Comparison of ENCODE assay signal across 24 cellular contexts in genomic region chr7:157997080-157997440, GRCh38.
A peak's percentile ranks its signal among the peaks of the same experiment; 100 is the strongest.
DNase-seq lines count a peak whose midpoint lies in the region; ATAC-seq, FAIRE-seq and TF ChIP-seq lines count a peak whose summit lies in the region.
"Had no signal": no experiment of that assay in that cellular context is flagged by ENCODE, and none has a peak within 500 bp of the region (broad histone marks: within the 10 kb centered on the region; RNA-seq: fewer than 3 reads in every experiment).

No MANE protein-coding gene starts in this region.

- FAIRE-seq in kidney (lab: Jason Lieb, UNC) (no peak), GM12891 (lab: Jason Lieb, UNC) (no peak)
- FAIRE-seq: GM12892, GM18507, HTR-8/SVneo had no signal

- no peaks in the 10 kb centered on the region for H3K36me3 ChIP-seq in BLaER1 treated with 17β-estradiol and CSF1 and Interleukin-3, amounts not matched to agents 10 nM and 100 nM
- H3K36me3 ChIP-seq in kidney (ENCODE audit: control insufficient read depth in 1 of 2, insufficient read depth in 2 of 2, low read length in 2 of 2) (no peaks in the 10 kb centered on the region), osteoblast (ENCODE audit: insufficient read depth, low read length) (no peaks in the 10 kb centered on the region)

- H3K4me2 ChIP-seq in BLaER1 treated with 17β-estradiol and CSF1 and Interleukin-3, amounts not matched to agents 10 nM and 100 nM, result peak overlapping the region in 8 of 11 experiments; percentile 6 to 62 (median 44); a peak in 12 of 22 replicates
- no peak overlapping the region for H3K4me2 ChIP-seq in osteoblast (ENCODE audit: insufficient read depth, low read length)
- H3K4me2 ChIP-seq: GM23338 had no signal

- no peak overlapping the region for H3K27ac ChIP-seq in BLaER1 treated with 17β-estradiol and CSF1 and Interleukin-3, amounts not matched to agents 10 nM and 100 nM
- H3K27ac ChIP-seq in kidney (ENCODE audit: low read depth in 2 of 2, low read length in 2 of 2), result no peak overlapping the region
- no peak overlapping the region for H3K27ac ChIP-seq in osteoblast (ENCODE audit: low read depth, low read length)

- intact Hi-C loops in kidney (cut with DNase I), result no loop called here

- no peaks in the 10 kb centered on the region for H3K27me3 ChIP-seq in BLaER1 treated with 17β-estradiol and CSF1 and Interleukin-3, amounts not matched to agents 10 nM and 100 nM
- H3K27me3 ChIP-seq in osteoblast (ENCODE audit: insufficient read depth, low read length), result no peaks in the 10 kb centered on the region

- H4K20me1 ChIP-seq in BLaER1 treated with 17β-estradiol and CSF1 and Interleukin-3, amounts not matched to agents 10 nM and 100 nM, result no peaks in the 10 kb centered on the region
- H4K20me1 ChIP-seq in osteoblast (ENCODE audit: insufficient read depth, low read length), result no peaks in the 10 kb centered on the region

- H3K9ac ChIP-seq in BLaER1 treated with 17β-estradiol and CSF1 and Interleukin-3, amounts not matched to agents 10 nM and 100 nM, result peak overlapping the region in 1 of 11 experiments; percentile 1; a peak in 1 of 22 replicates
- no peak overlapping the region for H3K9ac ChIP-seq in kidney (ENCODE audit: low read length in 2 of 2)

- no peak overlapping the region for H3K4me3 ChIP-seq in BLaER1 treated with 17β-estradiol and CSF1 and Interleukin-3, amounts not matched to agents 10 nM and 100 nM
- H3K4me3 ChIP-seq in kidney (ENCODE audit: low read length in 2 of 2) (no peak overlapping the region), osteoblast (ENCODE audit: insufficient read depth, low read length) (no peak overlapping the region)
- H3K4me3 ChIP-seq: GM23338 had no signal

- H2AFZ ChIP-seq in osteoblast (ENCODE audit: low read length), result no peak overlapping the region
- H2AFZ ChIP-seq: GM23338 had no signal

- peaks cover 0 to 33% (median 25%) of the 10 kb centered on the region in 10 experiments; a peak in 15 of 20 replicates for H3K4me1 ChIP-seq in BLaER1 treated with 17β-estradiol and CSF1 and Interleukin-3, amounts not matched to agents 10 nM and 100 nM
- H3K4me1 ChIP-seq in kidney (ENCODE audit: control insufficient read depth in 1 of 2, insufficient read depth in 1 of 2, low read depth in 1 of 2, low read length in 2 of 2) (no peaks in the 10 kb centered on the region), osteoblast (ENCODE audit: insufficient read depth, low read length) (no peaks in the 10 kb centered on the region)

- DNase-seq in activated effector memory CD4-positive, alpha-beta T cell treated with anti-CD3 and anti-CD28 coated beads, Interleukin-2, amount 50 U/mL, for 16 hours, result peak; percentile 58
- DNase-seq in activated effector memory CD4-positive, alpha-beta T cell treated with Interleukin-2 at 50 U/mL for 16 hours, result no peak
- peak; percentile 55 for DNase-seq in kidney
- peak; percentile 77 for DNase-seq in osteoblast (ENCODE audit: insufficient read length, low spot score, missing footprints)
- DNase-seq in GM12891 (ENCODE audit: insufficient read length, low spot score), result no peak
- no peak for DNase-seq in stimulated activated effector memory CD8-positive, alpha-beta T cell treated with anti-CD3 and anti-CD28 coated beads, Interleukin-12 subunit alpha, Interleukin-12 subunit beta, amount 100 ng/mL, for 72 hours (ENCODE audit: low spot score in 2 of 2)
- DNase-seq: 8988T; C1 segment of cervical spinal cord; CD4-positive, CD25-positive, alpha-beta regulatory T cell; CD8-positive, alpha-beta memory T cell; COR-L47; DMS53; DND-41; EL; H7; HFFc6 had no signal

- no peaks in the 10 kb centered on the region for H3K9me3 Mint-ChIP-seq in stimulated activated effector memory CD8-positive, alpha-beta T cell treated with anti-CD3 and anti-CD28 coated beads, Interleukin-12 subunit alpha, Interleukin-12 subunit beta, amount 100 ng/mL, for 72 hours
- H3K9me3 Mint-ChIP-seq: CD4-positive, CD25-positive, alpha-beta regulatory T cell had no signal

- no peak overlapping the region for H3K4me3 Mint-ChIP-seq in stimulated activated effector memory CD8-positive, alpha-beta T cell treated with anti-CD3 and anti-CD28 coated beads, Interleukin-12 subunit alpha, Interleukin-12 subunit beta, amount 100 ng/mL, for 72 hours
- H3K4me3 Mint-ChIP-seq: CD4-positive, CD25-positive, alpha-beta regulatory T cell; CD8-positive, alpha-beta memory T cell; GM23338; HFFc6; IgD-negative memory B cell had no signal

- H3K36me3 Mint-ChIP-seq in stimulated activated effector memory CD8-positive, alpha-beta T cell treated with anti-CD3 and anti-CD28 coated beads, Interleukin-12 subunit alpha, Interleukin-12 subunit beta, amount 100 ng/mL, for 72 hours, result no peaks in the 10 kb centered on the region
- H3K36me3 Mint-ChIP-seq: CD4-positive, CD25-positive, alpha-beta regulatory T cell; CD8-positive, alpha-beta memory T cell; IgD-negative memory B cell had no signal

- H3K27ac Mint-ChIP-seq in stimulated activated effector memory CD8-positive, alpha-beta T cell treated with anti-CD3 and anti-CD28 coated beads, Interleukin-12 subunit alpha, Interleukin-12 subunit beta, amount 100 ng/mL, for 72 hours, result no peak overlapping the region
- H3K27ac Mint-ChIP-seq: CD4-positive, CD25-positive, alpha-beta regulatory T cell; CD8-positive, alpha-beta memory T cell; GM23338; HFFc6; IgD-negative memory B cell had no signal

- TF ChIP-seq CTCF in kidney (IDR thresholded peaks at IDR 0.05; ENCODE audit: borderline replicate concordance, extremely low read depth, insufficient read depth) (no peak), osteoblast (IDR thresholded peaks at IDR 0.05; ENCODE audit: extremely low read depth, low read depth, low read length) (no peak)

- H3K4me1 Mint-ChIP-seq in stimulated activated effector memory CD8-positive, alpha-beta T cell treated with anti-CD3 and anti-CD28 coated beads, Interleukin-12 subunit alpha, Interleukin-12 subunit beta, amount 100 ng/mL, for 72 hours, result no peaks in the 10 kb centered on the region
- H3K4me1 Mint-ChIP-seq: CD4-positive, CD25-positive, alpha-beta regulatory T cell; CD8-positive, alpha-beta memory T cell; GM23338; IgD-negative memory B cell had no signal

- no peaks in the 10 kb centered on the region for H3K79me2 ChIP-seq in osteoblast (ENCODE audit: insufficient read depth, low read length)

- TF ChIP-seq POLR2A in GM12891 (IDR thresholded peaks at IDR 0.05; ENCODE audit: low read depth, low read length), result no peak

- ATAC-seq in GM19467 (IDR thresholded peaks at IDR 0.05; ENCODE audit: unreplicated experiment), result no peak
- no peak for ATAC-seq in stimulated activated effector memory CD8-positive, alpha-beta T cell treated with anti-CD3 and anti-CD28 coated beads, Interleukin-12 subunit alpha, Interleukin-12 subunit beta, amount 100 ng/mL, for 72 hours
- ATAC-seq: GM23338, HCT116 had no signal

- H3K9me3 ChIP-seq in BLaER1 treated with 17β-estradiol and CSF1 and Interleukin-3, amounts not matched to agents 10 nM and 100 nM (replicated peaks in 1 of 11), result peaks cover 0 to 7% (median 4%) of the 10 kb centered on the region in 11 experiments; a peak in 6 of 22 replicates
- H3K9me3 ChIP-seq in kidney (ENCODE audit: control insufficient read depth in 1 of 2, low read length in 2 of 2) (peaks cover 4 to 6% of the 10 kb centered on the region in 2 donors), osteoblast (ENCODE audit: low read depth, low read length) (no peaks in the 10 kb centered on the region)

TF ChIP-seq in GM12891, 5 proteins besides CTCF, POLR2A, EP300 and RAD21:
- TF ChIP-seq SPI1 (IDR thresholded peaks at IDR 0.05; ENCODE audit: low read depth, low read length), result no peak
- TF ChIP-seq TAF1 (IDR thresholded peaks at IDR 0.05; ENCODE audit: low read depth, low read length), result no peak
- TF ChIP-seq POLR2AphosphoS5 (IDR thresholded peaks at IDR 0.05; ENCODE audit: low read depth, low read length), result no peak
- no peak for TF ChIP-seq PAX5 (IDR thresholded peaks at IDR 0.05; ENCODE audit: insufficient read depth, low read length, severe bottlenecking)
- no peak for TF ChIP-seq POU2F2 (IDR thresholded peaks at IDR 0.05; ENCODE audit: low read depth, low read length)
TF ChIP-seq in GM12891: peak in this region for 0.

Comparison
In these comparisons a context has a peak if more than half of its experiments do, and no peak if none do; other contexts are left out.
1. DNase-seq: peak in activated effector memory CD4-positive, alpha-beta T cell treated with anti-CD3 and anti-CD28 coated beads, Interleukin-2, amount 50 U/mL, for 16 hours (single experiment), kidney (single experiment) and osteoblast (single experiment); none in activated effector memory CD4-positive, alpha-beta T cell treated with Interleukin-2 at 50 U/mL for 16 hours (single experiment), GM12891 (single experiment) and stimulated activated effector memory CD8-positive, alpha-beta T cell treated with anti-CD3 and anti-CD28 coated beads, Interleukin-12 subunit alpha, Interleukin-12 subunit beta, amount 100 ng/mL, for 72 hours (0 of 2).